8 cellular contexts compared by ENCODE assay signal in the genomic region with DNA sequence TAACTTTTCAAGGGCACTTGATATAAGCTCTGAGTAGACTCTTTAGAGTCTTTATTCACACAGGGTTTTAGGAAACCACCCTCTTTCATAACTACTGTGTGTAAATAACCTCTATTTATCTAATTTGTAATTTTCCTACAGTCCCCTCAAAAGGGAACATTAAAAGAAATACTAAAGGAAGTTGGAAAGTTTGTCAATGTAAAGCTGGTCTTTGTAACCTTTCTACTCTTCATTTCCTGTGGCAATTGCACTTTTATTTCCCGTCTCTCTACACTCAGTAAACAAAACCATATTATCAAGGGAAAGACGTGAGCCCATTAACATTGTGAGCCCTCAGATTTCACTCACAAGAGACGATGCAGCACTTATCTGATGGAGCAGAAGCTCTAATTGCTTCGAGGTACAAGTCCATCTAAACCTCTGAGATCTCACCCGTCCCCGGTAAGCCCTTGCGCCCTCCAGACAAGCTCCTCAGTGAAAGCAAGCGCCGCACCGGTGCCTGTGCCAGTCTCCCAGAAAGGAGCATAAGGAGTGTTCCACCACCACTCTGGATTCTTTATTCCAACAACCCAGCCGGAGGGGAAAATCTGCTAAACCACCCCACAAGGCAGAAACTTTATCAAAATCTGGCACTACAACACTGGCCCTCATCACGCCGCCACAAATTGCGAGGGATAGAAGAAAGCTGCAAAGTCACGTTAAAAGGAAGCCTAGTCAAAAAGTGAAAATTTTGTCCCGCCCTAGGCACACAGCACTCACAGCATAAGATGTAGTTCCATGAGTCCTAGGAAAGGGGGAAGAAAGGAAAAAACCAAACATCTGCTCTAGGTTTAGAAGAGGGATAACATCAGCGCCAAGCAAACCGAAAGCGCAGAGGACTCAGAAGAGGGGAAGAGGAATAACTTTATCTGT. TPM values are rescaled to one million over a fixed set of nuclear protein-coding genes. Genes with fewer than 3 reads are reported as not detected.
A peak's percentile ranks its signal among the peaks of the same experiment; 100 is the strongest.
DNase-seq lines count a peak whose midpoint lies in the region; ATAC-seq and TF ChIP-seq lines count a peak whose summit lies in the region.

No MANE protein-coding gene starts in this region.

- intact Hi-C loops in HCT116 (cut with micrococcal nuclease), result no loop called here

- no peak overlapping the region for H3K27ac Mint-ChIP-seq in activated T-cell treated with anti-CD3 and anti-CD28 coated beads, Interleukin-2, amount 50 U/mL, for 72 hours
- no peak overlapping the region for H3K27ac Mint-ChIP-seq in immature natural killer cell
- H3K27ac Mint-ChIP-seq in stimulated activated naive CD8-positive, alpha-beta T cell treated with anti-CD3 and anti-CD28 coated beads, Interleukin-15, amount 100 ng/mL, for 72 hours, result peak overlapping the region in 1 of 2 donors; percentile 45

- H3K36me3 Mint-ChIP-seq in activated T-cell treated with anti-CD3 and anti-CD28 coated beads, Interleukin-2, amount 50 U/mL, for 72 hours (ENCODE audit: insufficient read depth in 2 of 2), result peaks cover 2 to 4% of the 10 kb centered on the region in 2 donors
- peaks cover 0 to 3% (median 0%) of the 10 kb centered on the region in 3 donors for H3K36me3 Mint-ChIP-seq in immature natural killer cell

- H3K9me3 ChIP-seq in BE2C (no peaks in the 10 kb centered on the region), HCT116 (ENCODE audit: control insufficient read depth in 1 of 2, insufficient read depth in 1 of 2, low read depth in 1 of 2, low read length in 2 of 2) (no peaks in the 10 kb centered on the region)

- TF ChIP-seq RAD21 in HCT116 (IDR thresholded peaks at IDR 0.05; ENCODE audit: low read depth), result no peak

- H3K79me2 ChIP-seq in HCT116 (ENCODE audit: insufficient read depth, low read length), result no peaks in the 10 kb centered on the region

- peaks cover 18% of the 10 kb centered on the region for H3K4me1 Mint-ChIP-seq in activated T-cell treated with anti-CD3 and anti-CD28 coated beads, Interleukin-2, amount 50 U/mL, for 72 hours (ENCODE audit: low read depth)
- peaks cover 13 to 18% of the 10 kb centered on the region in 2 donors for H3K4me1 Mint-ChIP-seq in immature natural killer cell
- peaks cover 28% of the 10 kb centered on the region for H3K4me1 Mint-ChIP-seq in stimulated activated naive CD8-positive, alpha-beta T cell treated with anti-CD3 and anti-CD28 coated beads, Interleukin-15, amount 100 ng/mL, for 72 hours

- H3K4me1 ChIP-seq in BE2C (no peaks in the 10 kb centered on the region; the same call in 1 of the 2 replicates), HCT116 (ENCODE audit: control insufficient read depth in 1 of 2, insufficient read depth in 2 of 2, low read length in 2 of 2) (peaks cover 0 to 6% of the 10 kb centered on the region in 2 experiments; a peak in 1 of 4 replicates)

- H3K36me3 ChIP-seq in BE2C (no peaks in the 10 kb centered on the region), HCT116 (ENCODE audit: control insufficient read depth in 1 of 2, insufficient read depth in 2 of 2, low read length in 2 of 2) (no peaks in the 10 kb centered on the region)

- H3K4me3 ChIP-seq in BE2C (ENCODE audit: low read depth, low read length) (peak overlapping the region; percentile 83), HCT116 (replicated peaks in 1 of 2; ENCODE audit: low read depth in 1 of 2, low read length in 2 of 2) (peak overlapping the region; percentile 20 to 44; a peak in 3 of 4 replicates)

- TF ChIP-seq POLR2A in HCT116 (IDR thresholded peaks at IDR 0.05; ENCODE audit: borderline replicate concordance, extremely low read depth, insufficient read depth, insufficient read length), result no peak

- CTCF ChIA-PET in HCT116 (lab: Charles Lee), result no interaction called here

- peak overlapping the region; percentile 57 for H3K4me2 ChIP-seq in HCT116 (ENCODE audit: low read length)

- H3K9me2 ChIP-seq in HCT116 (ENCODE audit: insufficient read depth), result no peaks in the 10 kb centered on the region

- H3K27me3 ChIP-seq in BE2C (no peaks in the 10 kb centered on the region), HCT116 (ENCODE audit: insufficient read depth, low read length) (no peaks in the 10 kb centered on the region)

- RAD21 ChIA-PET in HCT116 (lab: Charles Lee; ENCODE audit: low non-redundant PET in 1 of 2, low total read pairs in 2 of 2, uncharacterized antibody in 2 of 2, unreplicated experiment in 2 of 2), result no interaction called here

- no peak for ATAC-seq in HCT116
- ATAC-seq in activated T-cell treated with anti-CD3 and anti-CD28 coated beads, Interleukin-2, amount 50 U/mL, for 72 hours (replicated peaks in 1 of 2), result peak; percentile 26 to 35
- peak; percentile 37 for ATAC-seq in stimulated activated naive CD8-positive, alpha-beta T cell treated with anti-CD3 and anti-CD28 coated beads, Interleukin-15, amount 100 ng/mL, for 72 hours
- no peak for ATAC-seq in HG03521 (IDR thresholded peaks at IDR 0.05; ENCODE audit: unreplicated experiment)

- POLR2A ChIA-PET in HCT116 (lab: Charles Lee), result no interaction called here

- DNase-seq in BE2C (no peak), HCT116 (ENCODE audit: low read depth, low spot score) (no peak), immature natural killer cell (no peak), foreskin melanocyte (no peak)
- no peak for DNase-seq in activated T-cell treated with anti-CD3 and anti-CD28 coated beads, Interleukin-2, amount 50 U/mL, for 72 hours
- DNase-seq in stimulated activated naive CD8-positive, alpha-beta T cell treated with anti-CD3 and anti-CD28 coated beads, Interleukin-15, amount 100 ng/mL, for 72 hours, result no peak
- DNase-seq in activated effector memory CD4-positive, alpha-beta T cell treated with Interleukin-2 at 50 U/mL for 16 hours, result no peak

- no peaks in the 10 kb centered on the region for H4K20me1 ChIP-seq in HCT116 (ENCODE audit: insufficient read depth)

- no peak overlapping the region for H3K27ac ChIP-seq in HCT116 (ENCODE audit: low read depth, low read length)

- no peak overlapping the region for H3K9ac ChIP-seq in HCT116 (ENCODE audit: low read length)

- H3K9me3 Mint-ChIP-seq in activated T-cell treated with anti-CD3 and anti-CD28 coated beads, Interleukin-2, amount 50 U/mL, for 72 hours, result no peaks in the 10 kb centered on the region
- peaks cover 0 to 7% (median 2%) of the 10 kb centered on the region in 6 donors for H3K9me3 Mint-ChIP-seq in immature natural killer cell
- H3K9me3 Mint-ChIP-seq in stimulated activated naive CD8-positive, alpha-beta T cell treated with anti-CD3 and anti-CD28 coated beads, Interleukin-15, amount 100 ng/mL, for 72 hours, result no peaks in the 10 kb centered on the region

- no peak overlapping the region for H2AFZ ChIP-seq in HCT116 (ENCODE audit: low read depth, low read length, poor library complexity, severe bottlenecking)

- no TSS peak for BruUV-seq in HCT116 (replicated peaks; lab: Mats Ljungman, UMichigan)

- peaks cover 72% of the 10 kb centered on the region for H3K27me3 Mint-ChIP-seq in activated T-cell treated with anti-CD3 and anti-CD28 coated beads, Interleukin-2, amount 50 U/mL, for 72 hours (ENCODE audit: low read depth)
- peaks cover 23 to 44% (median 32%) of the 10 kb centered on the region in 3 donors for H3K27me3 Mint-ChIP-seq in immature natural killer cell (ENCODE audit: low read depth in 3 of 3)
- H3K27me3 Mint-ChIP-seq in stimulated activated naive CD8-positive, alpha-beta T cell treated with anti-CD3 and anti-CD28 coated beads, Interleukin-15, amount 100 ng/mL, for 72 hours, result peaks cover 96% of the 10 kb centered on the region

- TF ChIP-seq CTCF in BE2C (IDR thresholded peaks at IDR 0.05; ENCODE audit: low read depth, low read length) (no peak), HCT116 (IDR thresholded peaks at IDR 0.05 in 2 of 3, conservative IDR thresholded peaks at IDR 0.05 in 1 of 3; ENCODE audit: borderline replicate concordance in 1 of 3, insufficient read depth in 1 of 3, low read depth in 2 of 3, low read length in 2 of 3) (no peak)

- H3K4me3 Mint-ChIP-seq in activated T-cell treated with anti-CD3 and anti-CD28 coated beads, Interleukin-2, amount 50 U/mL, for 72 hours, result peak overlapping the region; percentile 86 to 96
- peak overlapping the region; percentile 80 to 95 (median 87) for H3K4me3 Mint-ChIP-seq in immature natural killer cell
- H3K4me3 Mint-ChIP-seq in stimulated activated naive CD8-positive, alpha-beta T cell treated with anti-CD3 and anti-CD28 coated beads, Interleukin-15, amount 100 ng/mL, for 72 hours, result peak overlapping the region; percentile 82 to 86

TF ChIP-seq in HCT116, 20 proteins besides CTCF, POLR2A, EP300 and RAD21 (continues in another document):
- TF ChIP-seq EGR1 (IDR thresholded peaks at IDR 0.05; ENCODE audit: low read depth) (no peak), TCF7L2 (IDR thresholded peaks at IDR 0.05; ENCODE audit: borderline replicate concordance, extremely low read depth, insufficient read depth, insufficient read length) (no peak), ATF3 (IDR thresholded peaks at IDR 0.05) (no peak), JUND (IDR thresholded peaks at IDR 0.05) (no peak)

RNA-seq across cellular contexts. Expression of gene HOXD1, which starts 0.9 kb away (rescaled TPM):
- polyA plus RNA-seq in BE2C (2012; ENCODE audit: insufficient read depth, insufficient read length, low read depth), result 0.45 TPM
- not detected for total RNA-seq in HCT116 (2021; ENCODE audit: unreplicated experiment)
- polyA plus RNA-seq in HCT116 (2012), result not detected in 2 replicates
- not detected for total RNA-seq in activated T-cell treated with anti-CD3 and anti-CD28 coated beads, Interleukin-2, amount 50 U/mL, for 72 hours
- not detected for polyA plus RNA-seq in immature natural killer cell

RNA-seq across cellular contexts. Expression of gene HOXD3, which starts 30.5 kb away (rescaled TPM):
- polyA plus RNA-seq in BE2C (2012; ENCODE audit: insufficient read depth, insufficient read length, low read depth), result 4.3 TPM
- 1.4 TPM for total RNA-seq in HCT116 (2021; ENCODE audit: unreplicated experiment)
- 0.17 and 0.29 TPM in 2 replicates for polyA plus RNA-seq in HCT116 (2012)
- not detected for total RNA-seq in activated T-cell treated with anti-CD3 and anti-CD28 coated beads, Interleukin-2, amount 50 U/mL, for 72 hours
- not detected for polyA plus RNA-seq in immature natural killer cell

RNA-seq across cellular contexts. Expression of gene HOXD4, which starts 36.2 kb away (rescaled TPM):
- 3.7 TPM for polyA plus RNA-seq in BE2C (2012; ENCODE audit: insufficient read depth, insufficient read length, low read depth)
- 0.61 TPM for total RNA-seq in HCT116 (2021; ENCODE audit: unreplicated experiment)
- polyA plus RNA-seq in HCT116 (2012), result 0.07 and 0.39 TPM in 2 replicates
- total RNA-seq in activated T-cell treated with anti-CD3 and anti-CD28 coated beads, Interleukin-2, amount 50 U/mL, for 72 hours, result not detected
- not detected for polyA plus RNA-seq in immature natural killer cell

RNA-seq across cellular contexts. Expression of gene HOXD8, which starts 58.1 kb away (rescaled TPM):
- polyA plus RNA-seq in BE2C (2012; ENCODE audit: insufficient read depth, insufficient read length, low read depth), result 14.6 TPM
- total RNA-seq in HCT116 (2021; ENCODE audit: unreplicated experiment), result 6.0 TPM
- 2.3 and 3.0 TPM in 2 replicates for polyA plus RNA-seq in HCT116 (2012)
- not detected for total RNA-seq in activated T-cell treated with anti-CD3 and anti-CD28 coated beads, Interleukin-2, amount 50 U/mL, for 72 hours
- not detected for polyA plus RNA-seq in immature natural killer cell

Comparison
In these comparisons a context has a peak if more than half of its experiments do, and no peak if none do; other contexts are left out.
1. ATAC-seq: peak in activated T-cell treated with anti-CD3 and anti-CD28 coated beads, Interleukin-2, amount 50 U/mL, for 72 hours (2 of 2) and stimulated activated naive CD8-positive, alpha-beta T cell treated with anti-CD3 and anti-CD28 coated beads, Interleukin-15, amount 100 ng/mL, for 72 hours (single experiment); none in HCT116 (single experiment) and HG03521 (single experiment).
2. Peak in every context shown above with its lines, with median percentiles within 50 percentile points of each other: H3K4me3 Mint-ChIP-seq.